ENCODE assay signal across 8 cellular contexts in the genomic region with DNA sequence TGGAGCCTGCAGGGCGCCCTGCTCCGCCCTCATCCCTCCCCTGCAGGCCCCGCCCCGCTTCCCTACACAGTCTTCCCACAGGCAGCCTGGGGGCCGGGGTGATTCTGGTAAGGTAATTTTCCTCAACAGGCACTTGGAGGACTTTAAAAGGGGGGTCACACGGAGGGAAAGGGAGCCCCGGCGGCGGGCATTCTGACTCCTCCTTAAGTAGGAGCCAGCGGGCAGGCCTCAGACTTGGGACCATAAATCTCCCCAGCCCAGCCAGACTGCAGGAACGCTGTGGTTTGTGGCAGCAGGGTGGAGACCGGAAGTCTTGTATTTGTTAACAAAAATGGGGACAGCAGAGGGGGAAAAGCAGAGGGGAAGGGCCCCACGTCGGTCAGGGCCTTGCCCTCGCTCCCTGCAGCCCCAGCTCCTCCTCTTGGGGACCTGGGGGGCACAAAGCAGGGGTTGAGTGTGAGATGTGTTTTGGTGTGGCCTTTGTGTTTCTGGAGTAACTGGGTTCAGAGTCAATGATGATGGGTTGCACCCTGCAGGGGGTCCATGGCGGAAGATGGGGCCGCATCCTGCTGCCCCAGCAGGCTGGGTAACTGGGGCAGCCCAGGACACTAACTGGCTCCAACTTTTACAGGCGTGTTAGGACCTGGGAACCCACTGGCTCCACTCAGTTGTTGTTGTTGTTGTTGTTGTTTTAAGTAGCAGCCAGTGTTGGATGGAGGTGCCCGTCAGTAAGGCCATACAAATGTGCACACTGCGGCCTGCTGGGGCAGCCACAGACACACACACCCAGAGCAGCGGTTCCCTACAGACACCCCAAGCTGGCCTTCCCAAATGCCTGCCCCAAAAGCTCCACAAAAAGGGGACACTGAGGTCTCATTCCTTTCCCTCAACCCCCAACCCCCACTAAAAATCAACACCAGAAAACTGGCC. TPM values are rescaled to one million over a fixed set of nuclear protein-coding genes. Genes with fewer than 3 reads are reported as not detected.
A peak's percentile ranks its signal among the peaks of the same experiment; 100 is the strongest.
DNase-seq lines count a peak whose midpoint lies in the region; ATAC-seq and TF ChIP-seq lines count a peak whose summit lies in the region.

No MANE protein-coding gene starts in this region.

- dilution Hi-C loops in IMR-90 (cut with HindIII; ENCODE audit: low sequenced_read_pairs, unreplicated experiment): no loop called here

- in situ Hi-C loops in IMR-90 (cut with MboI; ENCODE audit: low sequenced_read_pairs): no loop called here

- H3K27ac Mint-ChIP-seq in activated naive CD8-positive, alpha-beta T cell: no peak overlapping the region

- H3K4me1 Mint-ChIP-seq in activated naive CD8-positive, alpha-beta T cell (ENCODE audit: low read depth): peaks cover 52% of the 10 kb centered on the region

- H3K9me3 ChIP-seq in IMR-90 (ENCODE audit: control insufficient read depth, insufficient read depth, low read length): no peaks in the 10 kb centered on the region
- H3K9me3 ChIP-seq in sigmoid colon: no peaks in the 10 kb centered on the region

- peak overlapping the region; percentile 19 to 92; a peak in 3 of 4 replicates for H4K8ac ChIP-seq in IMR-90 (ENCODE audit: low read depth in 2 of 2, low read length in 2 of 2)

- H3K4me3 ChIP-seq in AG10803 (ENCODE audit: low read length) (peak overlapping the region; percentile 42), IMR-90 (ENCODE audit: insufficient read depth, low read depth, low read length) (no peak overlapping the region), sigmoid colon (peak overlapping the region; percentile 20 to 49 (median 38))

- WGBS in IMR-90 (ENCODE audit: extremely low coverage in 2 of 2, insufficient read length in 1 of 2), 2 experiments: 9% methylated on average over 3 of the region's 21 CpGs; no CpG with 5 or more reads in 1 of the 2 experiments
- 16 to 28% methylated on average over 21 of the region's 21 CpGs for WGBS in sigmoid colon, 2 donors

- H3K9me1 ChIP-seq in IMR-90 (ENCODE audit: insufficient read depth, low read length): peaks cover 32% of the 10 kb centered on the region

- peak overlapping the region; percentile 30 for H2BK20ac ChIP-seq in IMR-90 (ENCODE audit: low read depth, low read length)

- TF ChIP-seq CTCF in AG10803 (conservative IDR thresholded peaks at IDR 0.05; ENCODE audit: low read length): no peak
- no peak for TF ChIP-seq CTCF in IMR-90 (conservative IDR thresholded peaks at IDR 0.05; ENCODE audit: low read depth, low read length)
- no peak for TF ChIP-seq CTCF in sigmoid colon (IDR thresholded peaks at IDR 0.05)

- peak overlapping the region; percentile 93 for H2AK5ac ChIP-seq in IMR-90 (ENCODE audit: low read depth, low read length)

- H3K9ac ChIP-seq in IMR-90 (ENCODE audit: low read depth, low read length): peak overlapping the region; percentile 44

- H3K4me3 Mint-ChIP-seq in activated naive CD8-positive, alpha-beta T cell: peak overlapping the region; percentile 71

- peak overlapping the region; percentile 75 for H2BK120ac ChIP-seq in IMR-90 (ENCODE audit: low read depth, low read length)

- peak overlapping the region; percentile 31 for H3K18ac ChIP-seq in IMR-90 (ENCODE audit: low read depth, low read length)

- DNase-seq in AG10803 (ENCODE audit: low read depth) (peak; percentile 96), IMR-90 (peak; percentile 82), cardiac septum (ENCODE audit: low spot score) (peak; percentile 86), sigmoid colon (peak; percentile 88), GM19240 (ENCODE audit: insufficient read length, low spot score) (no peak)

- peak overlapping the region; percentile 8; the same call in 1 of the 3 replicates for H2BK15ac ChIP-seq in IMR-90 (ENCODE audit: low read depth, low read length)

- H4K91ac ChIP-seq in IMR-90 (ENCODE audit: insufficient read depth, low read depth, low read length): peak overlapping the region; percentile 71

- intact Hi-C loops in IMR-90 (cut with micrococcal nuclease): loop anchor here (2.0 kb wide), 1 partner anchor 18 kb away; no protein-coding TSS in a partner anchor
- intact Hi-C loops in cardiac septum (cut with DNase I): no loop called here
- intact Hi-C loops in sigmoid colon (cut with DNase I): no loop called here

- peak overlapping the region; percentile 86 for H3K4ac ChIP-seq in IMR-90 (ENCODE audit: low read depth, low read length)

- H3K9me3 Mint-ChIP-seq in activated naive CD8-positive, alpha-beta T cell (ENCODE audit: low read depth): no peaks in the 10 kb centered on the region

- peak; percentile 75 for ATAC-seq in IMR-90 (ENCODE audit: low read depth)
- no peak for ATAC-seq in HG03354 (IDR thresholded peaks at IDR 0.05; ENCODE audit: poor library complexity, severe bottlenecking, unreplicated experiment)
- ATAC-seq in GM19467 (IDR thresholded peaks at IDR 0.05; ENCODE audit: unreplicated experiment): no peak

- H3K56ac ChIP-seq in IMR-90 (ENCODE audit: extremely low read depth, insufficient read depth, low read length): peak overlapping the region; percentile 61

- H4K20me1 ChIP-seq in IMR-90 (ENCODE audit: insufficient read depth, low read length): peaks cover 60% of the 10 kb centered on the region

- 0 out of 2 replicates have a peak, but pooled peaks have one; percentile 40 for TF ChIP-seq POLR2A in IMR-90 (IDR thresholded peaks at IDR 0.05; ENCODE audit: low read depth, low read length)
- TF ChIP-seq POLR2A in sigmoid colon (IDR thresholded peaks at IDR 0.05): no peak

- peak; percentile 14; the same call in 1 of the 2 replicates for TF ChIP-seq RAD21 in IMR-90 (IDR thresholded peaks at IDR 0.05; ENCODE audit: low read length)

- H4K5ac ChIP-seq in IMR-90 (ENCODE audit: low read depth, low read length): peak overlapping the region; percentile 67

- no peaks in the 10 kb centered on the region for H3K27me3 Mint-ChIP-seq in activated naive CD8-positive, alpha-beta T cell

- peaks cover 12 to 87% of the 10 kb centered on the region in 2 experiments; a peak in 3 of 4 replicates for H3K79me1 ChIP-seq in IMR-90 (ENCODE audit: low read depth in 1 of 2, low read length in 2 of 2)

- CTCF ChIA-PET in IMR-90 (lab: Yijun Ruan, JAX): no interaction called here

- H3K4me1 ChIP-seq in IMR-90 (ENCODE audit: control insufficient read depth, insufficient read depth, low read length) (peaks cover 47% of the 10 kb centered on the region), sigmoid colon (peaks cover 0 to 79% (median 73%) of the 10 kb centered on the region in 4 donors)

- H3K27me3 ChIP-seq in IMR-90 (ENCODE audit: control insufficient read depth, insufficient read depth, low read length) (no peaks in the 10 kb centered on the region), sigmoid colon (no peaks in the 10 kb centered on the region)

- peak overlapping the region; percentile 67 for H3K14ac ChIP-seq in IMR-90 (replicated peaks; ENCODE audit: low read depth, low read length)

- peak overlapping the region; percentile 85 for H3K23ac ChIP-seq in IMR-90 (ENCODE audit: low read depth, low read length)

- H2AK9ac ChIP-seq in IMR-90 (replicated peaks; ENCODE audit: low read depth, low read length, poor library complexity): peak overlapping the region; percentile 94

- peak overlapping the region; percentile 93 for H3K27ac ChIP-seq in IMR-90 (ENCODE audit: insufficient read depth, low read length)
- H3K27ac ChIP-seq in sigmoid colon: peak overlapping the region; percentile 72 to 96 (median 81)

- H3K4me2 ChIP-seq in IMR-90 (ENCODE audit: low read depth, low read length): peak overlapping the region; percentile 69

- TF ChIP-seq EP300 in sigmoid colon (IDR thresholded peaks at IDR 0.05): no peak

- peak overlapping the region; percentile 84 for H2AFZ ChIP-seq in IMR-90 (replicated peaks; ENCODE audit: low read length, poor library complexity)

- POLR2A ChIA-PET in IMR-90 (lab: Charles Lee; ENCODE audit: unreplicated experiment): no interaction called here

- no TSS peak for BruUV-seq in IMR-90 (replicated peaks; lab: Mats Ljungman, UMichigan)

- H3K36me3 Mint-ChIP-seq in activated naive CD8-positive, alpha-beta T cell: peaks cover 9% of the 10 kb centered on the region

- H3K36me3 ChIP-seq in IMR-90 (ENCODE audit: control insufficient read depth, insufficient read depth, low read length): peaks cover 27% of the 10 kb centered on the region
- H3K36me3 ChIP-seq in sigmoid colon: peaks cover 0 to 17% (median 10%) of the 10 kb centered on the region in 4 donors

- peak overlapping the region; percentile 94 for H2BK5ac ChIP-seq in IMR-90 (ENCODE audit: low read depth, low read length, poor library complexity, severe bottlenecking)

TF ChIP-seq in IMR-90, 13 proteins besides CTCF, POLR2A, EP300 and RAD21:
- no peak for TF ChIP-seq RFX5 (IDR thresholded peaks at IDR 0.05; ENCODE audit: low read depth, low read length)
- peak; percentile 33 for TF ChIP-seq MAZ (IDR thresholded peaks at IDR 0.05; ENCODE audit: borderline replicate concordance, low read depth, low read length)
- peak; percentile 3; the same call in 1 of the 2 replicates for TF ChIP-seq FOS (IDR thresholded peaks at IDR 0.05; ENCODE audit: low read depth, low read length)
- no peak for TF ChIP-seq MAFK (IDR thresholded peaks at IDR 0.05; ENCODE audit: low read depth, low read length)
- no peak for TF ChIP-seq NFE2L2 (IDR thresholded peaks at IDR 0.05; ENCODE audit: low read depth, low read length)

RNA-seq across cellular contexts. Expression of a gene that starts 27.7 kb away (rescaled TPM):
- 13.3 and 15.8 TPM in 2 replicates for total RNA-seq in IMR-90 (2012; rRNA removed)
- 17.6 and 17.9 TPM in 2 replicates for polyA plus RNA-seq in IMR-90 (2012; rRNA removed)
- polyA plus RNA-seq in IMR-90 (2012; cell fraction: cytosol; rRNA removed): 8.3 and 14.6 TPM in 2 replicates
- polyA plus RNA-seq in IMR-90 (2012; cell fraction: nucleus; rRNA removed; ENCODE audit: low replicate concordance): 22.6 and 22.9 TPM in 2 replicates
- total RNA-seq in cardiac septum: 42.4 TPM
- total RNA-seq in sigmoid colon: 10 to 100 TPM; 13.2 to 29.1 (median 21.5) TPM
- 10 to 100 TPM; 16.8 to 19.0 (median 18.3) TPM for polyA plus RNA-seq in sigmoid colon
